Comparison of ENCODE assay signal across 1 cellular context in the genomic region with DNA sequence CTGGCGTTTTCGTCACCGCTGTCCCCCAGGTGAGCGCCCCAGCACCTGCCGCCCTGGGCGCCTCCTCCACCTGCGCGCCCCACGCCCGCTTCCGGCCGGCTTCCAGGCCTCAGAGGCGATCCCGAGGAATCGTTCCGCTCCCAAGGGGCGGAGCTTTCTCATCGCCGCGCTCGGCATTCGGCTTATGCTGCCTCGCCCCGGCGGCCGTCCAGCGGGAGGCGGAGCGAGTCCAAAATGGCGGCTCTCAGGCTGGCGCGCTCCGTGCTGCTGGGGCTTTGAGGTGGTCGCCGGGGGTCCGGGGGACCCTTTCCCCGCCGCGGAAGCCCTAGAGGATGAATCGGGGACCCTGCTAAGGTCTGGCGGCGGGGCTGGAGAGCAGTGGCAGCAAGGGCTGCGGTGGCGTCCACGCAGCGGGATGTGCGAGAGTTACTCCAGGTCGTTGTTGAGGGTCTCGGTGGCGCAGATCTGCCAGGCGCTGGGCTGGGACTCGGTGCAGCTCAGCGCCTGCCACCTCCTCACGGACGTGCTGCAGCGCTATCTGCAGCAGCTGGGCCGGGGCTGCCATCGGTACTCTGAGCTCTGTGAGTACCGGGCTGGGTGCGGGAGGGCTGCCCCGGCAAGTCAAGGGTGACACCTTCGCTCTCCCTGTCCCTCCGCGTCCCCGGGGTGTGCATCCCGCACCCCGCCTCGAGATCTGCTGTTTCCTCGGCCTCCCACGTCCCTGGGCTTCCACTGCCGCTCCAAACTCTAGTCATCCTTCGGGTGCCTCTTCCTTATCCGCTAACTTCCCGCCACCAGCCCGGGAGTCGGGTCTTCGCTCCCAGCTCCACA.
TF ChIP-seq lines count a peak whose summit lies in the region.

A gene with protein sequence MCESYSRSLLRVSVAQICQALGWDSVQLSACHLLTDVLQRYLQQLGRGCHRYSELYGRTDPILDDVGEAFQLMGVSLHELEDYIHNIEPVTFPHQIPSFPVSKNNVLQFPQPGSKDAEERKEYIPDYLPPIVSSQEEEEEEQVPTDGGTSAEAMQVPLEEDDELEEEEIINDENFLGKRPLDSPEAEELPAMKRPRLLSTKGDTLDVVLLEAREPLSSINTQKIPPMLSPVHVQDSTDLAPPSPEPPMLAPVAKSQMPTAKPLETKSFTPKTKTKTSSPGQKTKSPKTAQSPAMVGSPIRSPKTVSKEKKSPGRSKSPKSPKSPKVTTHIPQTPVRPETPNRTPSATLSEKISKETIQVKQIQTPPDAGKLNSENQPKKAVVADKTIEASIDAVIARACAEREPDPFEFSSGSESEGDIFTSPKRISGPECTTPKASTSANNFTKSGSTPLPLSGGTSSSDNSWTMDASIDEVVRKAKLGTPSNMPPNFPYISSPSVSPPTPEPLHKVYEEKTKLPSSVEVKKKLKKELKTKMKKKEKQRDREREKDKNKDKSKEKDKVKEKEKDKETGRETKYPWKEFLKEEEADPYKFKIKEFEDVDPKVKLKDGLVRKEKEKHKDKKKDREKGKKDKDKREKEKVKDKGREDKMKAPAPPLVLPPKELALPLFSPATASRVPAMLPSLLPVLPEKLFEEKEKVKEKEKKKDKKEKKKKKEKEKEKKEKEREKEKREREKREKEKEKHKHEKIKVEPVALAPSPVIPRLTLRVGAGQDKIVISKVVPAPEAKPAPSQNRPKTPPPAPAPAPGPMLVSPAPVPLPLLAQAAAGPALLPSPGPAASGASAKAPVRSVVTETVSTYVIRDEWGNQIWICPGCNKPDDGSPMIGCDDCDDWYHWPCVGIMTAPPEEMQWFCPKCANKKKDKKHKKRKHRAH (plus strand): TSS at position 211 of the 831 bp plus-strand sequence. CDS start 205 bp downstream, at position 416.

TF ChIP-seq in K562, 482 proteins besides CTCF, POLR2A, EP300 and RAD21 (continued from another document and continues in another):
- TF ChIP-seq, protein P1, sequence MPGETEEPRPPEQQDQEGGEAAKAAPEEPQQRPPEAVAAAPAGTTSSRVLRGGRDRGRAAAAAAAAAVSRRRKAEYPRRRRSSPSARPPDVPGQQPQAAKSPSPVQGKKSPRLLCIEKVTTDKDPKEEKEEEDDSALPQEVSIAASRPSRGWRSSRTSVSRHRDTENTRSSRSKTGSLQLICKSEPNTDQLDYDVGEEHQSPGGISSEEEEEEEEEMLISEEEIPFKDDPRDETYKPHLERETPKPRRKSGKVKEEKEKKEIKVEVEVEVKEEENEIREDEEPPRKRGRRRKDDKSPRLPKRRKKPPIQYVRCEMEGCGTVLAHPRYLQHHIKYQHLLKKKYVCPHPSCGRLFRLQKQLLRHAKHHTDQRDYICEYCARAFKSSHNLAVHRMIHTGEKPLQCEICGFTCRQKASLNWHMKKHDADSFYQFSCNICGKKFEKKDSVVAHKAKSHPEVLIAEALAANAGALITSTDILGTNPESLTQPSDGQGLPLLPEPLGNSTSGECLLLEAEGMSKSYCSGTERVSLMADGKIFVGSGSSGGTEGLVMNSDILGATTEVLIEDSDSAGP (CRISPR knock-in tag; IDR thresholded peaks at IDR 0.05): no peak
- TF ChIP-seq ZNF830 (CRISPR knock-in tag; IDR thresholded peaks at IDR 0.05): no peak
- TF ChIP-seq C11orf30 (IDR thresholded peaks at IDR 0.05; ENCODE audit: low read depth): peak; percentile 91
- TF ChIP-seq POLR2AphosphoS5 (IDR thresholded peaks at IDR 0.05; ENCODE audit: control insufficient read depth, insufficient read depth, low read depth, low read length): peak; percentile 85; the same call in 1 of the 2 replicates
- TF ChIP-seq ZBTB8A (IDR thresholded peaks at IDR 0.05; ENCODE audit: partially characterized antibody): no peak
- TF ChIP-seq ZNF445 (CRISPR knock-in tag; IDR thresholded peaks at IDR 0.05; ENCODE audit: low read depth): no peak
- no peak for TF ChIP-seq NFATC3 (IDR thresholded peaks at IDR 0.05)
- TF ChIP-seq PCBP1 (IDR thresholded peaks at IDR 0.05; ENCODE audit: low read depth, low read length, poor library complexity, severe bottlenecking): peak; percentile 55
- TF ChIP-seq ZBED1 (IDR thresholded peaks at IDR 0.05): peak; percentile 53; the same call in 1 of the 2 replicates
- peak; percentile 97 for TF ChIP-seq NCOA4 (IDR thresholded peaks at IDR 0.05; ENCODE audit: partially characterized antibody)
- 0 out of 2 replicates have a peak, but pooled peaks have one; percentile 43 for TF ChIP-seq ZNF217 (CRISPR knock-in tag; IDR thresholded peaks at IDR 0.05)
- no peak for TF ChIP-seq NFE2L1 (tag; IDR thresholded peaks at IDR 0.05; ENCODE audit: borderline replicate concordance, low read depth)
- no peak for TF ChIP-seq ZNF197 (CRISPR knock-in tag; IDR thresholded peaks at IDR 0.05; ENCODE audit: low read depth)
- TF ChIP-seq POLR2H (tag; IDR thresholded peaks at IDR 0.05; ENCODE audit: low read depth): no peak
- no peak for TF ChIP-seq ELF4 (CRISPR knock-in tag; IDR thresholded peaks at IDR 0.05)
- TF ChIP-seq, protein P2, sequence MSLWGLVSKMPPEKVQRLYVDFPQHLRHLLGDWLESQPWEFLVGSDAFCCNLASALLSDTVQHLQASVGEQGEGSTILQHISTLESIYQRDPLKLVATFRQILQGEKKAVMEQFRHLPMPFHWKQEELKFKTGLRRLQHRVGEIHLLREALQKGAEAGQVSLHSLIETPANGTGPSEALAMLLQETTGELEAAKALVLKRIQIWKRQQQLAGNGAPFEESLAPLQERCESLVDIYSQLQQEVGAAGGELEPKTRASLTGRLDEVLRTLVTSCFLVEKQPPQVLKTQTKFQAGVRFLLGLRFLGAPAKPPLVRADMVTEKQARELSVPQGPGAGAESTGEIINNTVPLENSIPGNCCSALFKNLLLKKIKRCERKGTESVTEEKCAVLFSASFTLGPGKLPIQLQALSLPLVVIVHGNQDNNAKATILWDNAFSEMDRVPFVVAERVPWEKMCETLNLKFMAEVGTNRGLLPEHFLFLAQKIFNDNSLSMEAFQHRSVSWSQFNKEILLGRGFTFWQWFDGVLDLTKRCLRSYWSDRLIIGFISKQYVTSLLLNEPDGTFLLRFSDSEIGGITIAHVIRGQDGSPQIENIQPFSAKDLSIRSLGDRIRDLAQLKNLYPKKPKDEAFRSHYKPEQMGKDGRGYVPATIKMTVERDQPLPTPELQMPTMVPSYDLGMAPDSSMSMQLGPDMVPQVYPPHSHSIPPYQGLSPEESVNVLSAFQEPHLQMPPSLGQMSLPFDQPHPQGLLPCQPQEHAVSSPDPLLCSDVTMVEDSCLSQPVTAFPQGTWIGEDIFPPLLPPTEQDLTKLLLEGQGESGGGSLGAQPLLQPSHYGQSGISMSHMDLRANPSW (CRISPR knock-in tag; IDR thresholded peaks at IDR 0.05): no peak
- no peak for TF ChIP-seq STAT5B (CRISPR knock-in tag; IDR thresholded peaks at IDR 0.05)
- 0 out of 2 replicates have a peak, but pooled peaks have one; percentile 34 for TF ChIP-seq CBX1 (IDR thresholded peaks at IDR 0.05; ENCODE audit: low read depth)
- peak; percentile 97 for TF ChIP-seq SP1 (CRISPR knock-in tag; IDR thresholded peaks at IDR 0.05)
- TF ChIP-seq TAF9B (IDR thresholded peaks at IDR 0.05; ENCODE audit: partially characterized antibody): peak; percentile 94
- TF ChIP-seq, protein P3, sequence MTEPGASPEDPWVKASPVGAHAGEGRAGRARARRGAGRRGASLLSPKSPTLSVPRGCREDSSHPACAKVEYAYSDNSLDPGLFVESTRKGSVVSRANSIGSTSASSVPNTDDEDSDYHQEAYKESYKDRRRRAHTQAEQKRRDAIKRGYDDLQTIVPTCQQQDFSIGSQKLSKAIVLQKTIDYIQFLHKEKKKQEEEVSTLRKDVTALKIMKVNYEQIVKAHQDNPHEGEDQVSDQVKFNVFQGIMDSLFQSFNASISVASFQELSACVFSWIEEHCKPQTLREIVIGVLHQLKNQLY (CRISPR knock-in tag; conservative IDR thresholded peaks at IDR 0.05): no peak
- TF ChIP-seq ZNF717 (CRISPR knock-in tag; IDR thresholded peaks at IDR 0.05): no peak
- TF ChIP-seq HNRNPK (IDR thresholded peaks at IDR 0.05; ENCODE audit: low read depth, low read length, poor library complexity, severe bottlenecking): no peak
- TF ChIP-seq ZNF444 (CRISPR knock-in tag; IDR thresholded peaks at IDR 0.05): no peak
- peak in 1 of 2 experiments; percentile 83; a peak in 3 of 4 replicates for TF ChIP-seq RCOR1 (IDR thresholded peaks at IDR 0.05; ENCODE audit: borderline replicate concordance in 1 of 2, low read depth in 2 of 2, low read length in 2 of 2)
- TF ChIP-seq ZFX (CRISPR knock-in tag; IDR thresholded peaks at IDR 0.05): 0 out of 2 replicates have a peak, but pooled peaks have one; percentile 22
- TF ChIP-seq, protein P4, sequence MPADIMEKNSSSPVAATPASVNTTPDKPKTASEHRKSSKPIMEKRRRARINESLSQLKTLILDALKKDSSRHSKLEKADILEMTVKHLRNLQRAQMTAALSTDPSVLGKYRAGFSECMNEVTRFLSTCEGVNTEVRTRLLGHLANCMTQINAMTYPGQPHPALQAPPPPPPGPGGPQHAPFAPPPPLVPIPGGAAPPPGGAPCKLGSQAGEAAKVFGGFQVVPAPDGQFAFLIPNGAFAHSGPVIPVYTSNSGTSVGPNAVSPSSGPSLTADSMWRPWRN (IDR thresholded peaks at IDR 0.05; ENCODE audit: low read depth): no peak
- TF ChIP-seq ARNT (IDR thresholded peaks at IDR 0.05): no peak
- TF ChIP-seq FOXA1 (IDR thresholded peaks at IDR 0.05; ENCODE audit: borderline replicate concordance): no peak
- no peak for TF ChIP-seq CBX2 (IDR thresholded peaks at IDR 0.05; ENCODE audit: insufficient read depth, low read length, poor library complexity, severe bottlenecking)
- 0 out of 2 replicates have a peak, but pooled peaks have one; percentile 45 for TF ChIP-seq SOX6 (IDR thresholded peaks at IDR 0.05)
- TF ChIP-seq, protein P5, sequence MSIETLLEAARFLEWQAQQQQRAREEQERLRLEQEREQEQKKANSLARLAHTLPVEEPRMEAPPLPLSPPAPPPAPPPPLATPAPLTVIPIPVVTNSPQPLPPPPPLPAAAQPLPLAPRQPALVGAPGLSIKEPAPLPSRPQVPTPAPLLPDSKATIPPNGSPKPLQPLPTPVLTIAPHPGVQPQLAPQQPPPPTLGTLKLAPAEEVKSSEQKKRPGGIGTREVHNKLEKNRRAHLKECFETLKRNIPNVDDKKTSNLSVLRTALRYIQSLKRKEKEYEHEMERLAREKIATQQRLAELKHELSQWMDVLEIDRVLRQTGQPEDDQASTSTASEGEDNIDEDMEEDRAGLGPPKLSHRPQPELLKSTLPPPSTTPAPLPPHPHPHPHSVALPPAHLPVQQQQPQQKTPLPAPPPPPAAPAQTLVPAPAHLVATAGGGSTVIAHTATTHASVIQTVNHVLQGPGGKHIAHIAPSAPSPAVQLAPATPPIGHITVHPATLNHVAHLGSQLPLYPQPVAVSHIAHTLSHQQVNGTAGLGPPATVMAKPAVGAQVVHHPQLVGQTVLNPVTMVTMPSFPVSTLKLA (conservative IDR thresholded peaks at IDR 0.05): peak; percentile 75 to 85
- peak; percentile 90 for TF ChIP-seq RB1 (IDR thresholded peaks at IDR 0.05; ENCODE audit: low read depth)
- TF ChIP-seq SRSF7 (optimal IDR thresholded peaks at IDR 0.05; ENCODE audit: low read depth, low read length): no peak
- TF ChIP-seq ZNF707 (CRISPR knock-in tag; conservative IDR thresholded peaks at IDR 0.05): no peak
- TF ChIP-seq, protein P6, sequence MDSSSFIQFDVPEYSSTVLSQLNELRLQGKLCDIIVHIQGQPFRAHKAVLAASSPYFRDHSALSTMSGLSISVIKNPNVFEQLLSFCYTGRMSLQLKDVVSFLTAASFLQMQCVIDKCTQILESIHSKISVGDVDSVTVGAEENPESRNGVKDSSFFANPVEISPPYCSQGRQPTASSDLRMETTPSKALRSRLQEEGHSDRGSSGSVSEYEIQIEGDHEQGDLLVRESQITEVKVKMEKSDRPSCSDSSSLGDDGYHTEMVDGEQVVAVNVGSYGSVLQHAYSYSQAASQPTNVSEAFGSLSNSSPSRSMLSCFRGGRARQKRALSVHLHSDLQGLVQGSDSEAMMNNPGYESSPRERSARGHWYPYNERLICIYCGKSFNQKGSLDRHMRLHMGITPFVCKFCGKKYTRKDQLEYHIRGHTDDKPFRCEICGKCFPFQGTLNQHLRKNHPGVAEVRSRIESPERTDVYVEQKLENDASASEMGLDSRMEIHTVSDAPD (CRISPR knock-in tag; IDR thresholded peaks at IDR 0.05): no peak
- TF ChIP-seq KDM5B (IDR thresholded peaks at IDR 0.05; ENCODE audit: insufficient replicate concordance, low read depth, low read length): peak; percentile 92
- peak; percentile 79 for TF ChIP-seq HCFC1 (IDR thresholded peaks at IDR 0.05; ENCODE audit: low read depth, low read length)
- TF ChIP-seq ZC3H4 (CRISPR knock-in tag; IDR thresholded peaks at IDR 0.05; ENCODE audit: borderline replicate concordance): no peak
- TF ChIP-seq, protein P7, sequence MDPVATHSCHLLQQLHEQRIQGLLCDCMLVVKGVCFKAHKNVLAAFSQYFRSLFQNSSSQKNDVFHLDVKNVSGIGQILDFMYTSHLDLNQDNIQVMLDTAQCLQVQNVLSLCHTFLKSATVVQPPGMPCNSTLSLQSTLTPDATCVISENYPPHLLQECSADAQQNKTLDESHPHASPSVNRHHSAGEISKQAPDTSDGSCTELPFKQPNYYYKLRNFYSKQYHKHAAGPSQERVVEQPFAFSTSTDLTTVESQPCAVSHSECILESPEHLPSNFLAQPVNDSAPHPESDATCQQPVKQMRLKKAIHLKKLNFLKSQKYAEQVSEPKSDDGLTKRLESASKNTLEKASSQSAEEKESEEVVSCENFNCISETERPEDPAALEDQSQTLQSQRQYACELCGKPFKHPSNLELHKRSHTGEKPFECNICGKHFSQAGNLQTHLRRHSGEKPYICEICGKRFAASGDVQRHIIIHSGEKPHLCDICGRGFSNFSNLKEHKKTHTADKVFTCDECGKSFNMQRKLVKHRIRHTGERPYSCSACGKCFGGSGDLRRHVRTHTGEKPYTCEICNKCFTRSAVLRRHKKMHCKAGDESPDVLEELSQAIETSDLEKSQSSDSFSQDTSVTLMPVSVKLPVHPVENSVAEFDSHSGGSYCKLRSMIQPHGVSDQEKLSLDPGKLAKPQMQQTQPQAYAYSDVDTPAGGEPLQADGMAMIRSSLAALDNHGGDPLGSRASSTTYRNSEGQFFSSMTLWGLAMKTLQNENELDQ (CRISPR knock-in tag; IDR thresholded peaks at IDR 0.05; ENCODE audit: borderline replicate concordance): no peak
- TF ChIP-seq ZKSCAN3 (CRISPR knock-in tag; IDR thresholded peaks at IDR 0.05): no peak
- no peak for TF ChIP-seq FOXK1 (CRISPR knock-in tag; IDR thresholded peaks at IDR 0.05; ENCODE audit: borderline replicate concordance)
- no peak for TF ChIP-seq ZNF764 (CRISPR knock-in tag; IDR thresholded peaks at IDR 0.05; ENCODE audit: low read depth)
- TF ChIP-seq BDP1 (IDR thresholded peaks at IDR 0.05; ENCODE audit: insufficient read depth, insufficient read length): no peak
- TF ChIP-seq, protein P8, sequence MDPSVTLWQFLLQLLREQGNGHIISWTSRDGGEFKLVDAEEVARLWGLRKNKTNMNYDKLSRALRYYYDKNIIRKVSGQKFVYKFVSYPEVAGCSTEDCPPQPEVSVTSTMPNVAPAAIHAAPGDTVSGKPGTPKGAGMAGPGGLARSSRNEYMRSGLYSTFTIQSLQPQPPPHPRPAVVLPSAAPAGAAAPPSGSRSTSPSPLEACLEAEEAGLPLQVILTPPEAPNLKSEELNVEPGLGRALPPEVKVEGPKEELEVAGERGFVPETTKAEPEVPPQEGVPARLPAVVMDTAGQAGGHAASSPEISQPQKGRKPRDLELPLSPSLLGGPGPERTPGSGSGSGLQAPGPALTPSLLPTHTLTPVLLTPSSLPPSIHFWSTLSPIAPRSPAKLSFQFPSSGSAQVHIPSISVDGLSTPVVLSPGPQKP (CRISPR knock-in tag; IDR thresholded peaks at IDR 0.05): no peak
- no peak for TF ChIP-seq MYBL2 (IDR thresholded peaks at IDR 0.05; ENCODE audit: low read depth)
- no peak for TF ChIP-seq MYBL2 (CRISPR knock-in tag; IDR thresholded peaks at IDR 0.05; ENCODE audit: borderline replicate concordance)
- TF ChIP-seq PCBP2 (IDR thresholded peaks at IDR 0.05; ENCODE audit: low read depth, low read length, poor library complexity, severe bottlenecking): no peak
- TF ChIP-seq TOE1 (IDR thresholded peaks at IDR 0.05; ENCODE audit: borderline replicate concordance): peak; percentile 78; the same call in 1 of the 2 replicates
- TF ChIP-seq TOE1 (CRISPR knock-in tag; IDR thresholded peaks at IDR 0.05; ENCODE audit: borderline replicate concordance, low read depth): no peak
